Comparison of ENCODE assay signal across 8 cellular contexts in genomic region chr19:13841339-13842293, GRCh38. TPM values are rescaled to one million over a fixed set of nuclear protein-coding genes. Genes with fewer than 3 reads are reported as not detected.
A peak's percentile ranks its signal among the peaks of the same experiment; 100 is the strongest.
DNase-seq lines count a peak whose midpoint lies in the region; ATAC-seq, FAIRE-seq and TF ChIP-seq lines count a peak whose summit lies in the region.

No MANE protein-coding gene starts in this region.

- peak overlapping the region; percentile 89 for H3K27ac Mint-ChIP-seq in type B pancreatic cell

- no peaks in the 10 kb centered on the region for H3K27me3 Mint-ChIP-seq in type B pancreatic cell

- H3K36me3 ChIP-seq in SJSA1 = peaks cover 57% of the 10 kb centered on the region
- H3K36me3 ChIP-seq in lower lobe of right lung = peaks cover 7% of the 10 kb centered on the region

- peak; percentile 3 to 18 for ATAC-seq in lower lobe of right lung

- H3K36me3 Mint-ChIP-seq in type B pancreatic cell = no peaks in the 10 kb centered on the region

- H3K27ac ChIP-seq in SJSA1 (peak overlapping the region; percentile 99), coronary artery (peak overlapping the region; percentile 100), lower lobe of right lung (peak overlapping the region; percentile 100)

- H3K4me1 ChIP-seq in SJSA1 (replicated peaks) (peaks cover 72% of the 10 kb centered on the region), lower lobe of right lung (peaks cover 75% of the 10 kb centered on the region)

- H3K9me3 ChIP-seq in SJSA1 (replicated peaks) (no peaks in the 10 kb centered on the region; the same call in 1 of the 2 replicates), lower lobe of right lung (no peaks in the 10 kb centered on the region)

- DNase-seq in GM12891 (ENCODE audit: insufficient read length, low spot score) (no peak), SJSA1 (ENCODE audit: low read depth in 1 of 2, low spot score in 2 of 2) (peak; percentile 73 to 78), coronary artery (ENCODE audit: low spot score) (no peak), lower lobe of right lung (peak; percentile 84), type B pancreatic cell (ENCODE audit: extremely low spot score, unreplicated experiment) (no peak), middle frontal gyrus (ENCODE audit: extremely low spot score, low spot score) (no peak), head of caudate nucleus (no peak), NCI-H524 (lab: John Stamatoyannopoulos, UW) (no peak)

- H3K4me1 Mint-ChIP-seq in type B pancreatic cell (ENCODE audit: unreplicated experiment) = peaks cover 25% of the 10 kb centered on the region

- no peak for FAIRE-seq in GM12891 (lab: Jason Lieb, UNC)

- intact Hi-C loops in lower lobe of right lung (cut with DNase I) (no loop called here), head of caudate nucleus (cut with DNase I) (no loop called here)

- peak overlapping the region; percentile 89 for H3K4me3 Mint-ChIP-seq in type B pancreatic cell

- no peak for TF ChIP-seq CTCF in coronary artery (IDR thresholded peaks at IDR 0.05)
- no peak for TF ChIP-seq CTCF in lower lobe of right lung (IDR thresholded peaks at IDR 0.05)
- TF ChIP-seq CTCF in type B pancreatic cell (conservative IDR thresholded peaks at IDR 0.05) = no peak

- H3K4me3 ChIP-seq in SJSA1 (peak overlapping the region; percentile 92), coronary artery (peak overlapping the region; percentile 99), lower lobe of right lung (peak overlapping the region; percentile 83)

- TF ChIP-seq POLR2A in GM12891 (IDR thresholded peaks at IDR 0.05; ENCODE audit: low read depth, low read length) = no peak

- H3K9me3 Mint-ChIP-seq in type B pancreatic cell = no peaks in the 10 kb centered on the region

- H3K27me3 ChIP-seq in SJSA1 (replicated peaks) (no peaks in the 10 kb centered on the region), lower lobe of right lung (ENCODE audit: low read depth) (no peaks in the 10 kb centered on the region)

TF ChIP-seq in GM12891, 5 proteins besides CTCF, POLR2A, EP300 and RAD21:
- TF ChIP-seq TAF1 (IDR thresholded peaks at IDR 0.05; ENCODE audit: low read depth, low read length) (no peak), POLR2AphosphoS5 (IDR thresholded peaks at IDR 0.05; ENCODE audit: low read depth, low read length) (0 out of 2 replicates have a peak, but pooled peaks have one; percentile 6)

RNA-seq across cellular contexts. Expression of gene NANOS3, which starts 35.3 kb away (rescaled TPM):
- 2.0 TPM for polyA plus RNA-seq in GM12891 (2012; ENCODE audit: low read depth, missing spikeins)
- 0.50 TPM in 1 of 2 replicates, not detected in the other for total RNA-seq in SJSA1 (2014; rRNA removed; shearing (Covaris generic))
- total RNA-seq in lower lobe of right lung (0.68 TPM), type B pancreatic cell (ENCODE audit: low replicate concordance) (0.69 and 2.8 TPM in 2 replicates)

RNA-seq across cellular contexts. Expression of gene ZSWIM4, which starts 46.4 kb away (rescaled TPM):
- polyA plus RNA-seq in GM12891 (2012; ENCODE audit: low read depth, missing spikeins) = 4.1 TPM
- total RNA-seq in SJSA1 (2014; rRNA removed; shearing (Covaris generic)) = 1.9 and 2.9 TPM in 2 replicates
- total RNA-seq in lower lobe of right lung = 7.4 TPM
- total RNA-seq in type B pancreatic cell (ENCODE audit: low replicate concordance) = 15.0 and 15.7 TPM in 2 replicates

Comparison
In these comparisons a context has a peak if more than half of its experiments do, and no peak if none do; other contexts are left out.
1. DNase-seq: peak in SJSA1 (2 of 2) and lower lobe of right lung (single experiment); none in GM12891 (single experiment), coronary artery (single experiment), type B pancreatic cell (single experiment), middle frontal gyrus (single experiment), head of caudate nucleus (0 of 42) and NCI-H524 (0 of 2).
2. Peak in every context shown above with its lines, with median percentiles within 50 percentile points of each other: H3K27ac ChIP-seq and H3K4me3 ChIP-seq.